8 cellular contexts compared by ENCODE assay signal in the genomic region with DNA sequence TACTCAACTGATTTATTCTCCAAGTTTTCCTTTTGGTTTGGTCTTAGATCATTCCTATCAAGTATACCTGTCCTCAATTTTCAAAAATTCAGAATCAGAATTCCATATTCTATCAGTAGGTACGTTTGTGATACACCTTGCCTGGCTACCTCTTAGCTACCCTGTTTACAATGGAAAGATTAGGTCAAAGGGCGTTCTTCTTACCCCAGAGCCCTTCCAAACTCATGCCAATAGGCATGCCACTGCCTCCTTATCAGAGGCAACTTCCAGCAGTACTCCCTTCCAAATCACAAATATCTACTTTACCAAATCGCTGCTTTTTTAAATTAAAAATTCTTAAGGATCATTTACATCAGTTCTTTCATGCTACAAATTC. TPM values are rescaled to one million over a fixed set of nuclear protein-coding genes. Genes with fewer than 3 reads are reported as not detected.
A peak's percentile ranks its signal among the peaks of the same experiment; 100 is the strongest.
DNase-seq lines count a peak whose midpoint lies in the region; ATAC-seq and TF ChIP-seq lines count a peak whose summit lies in the region.

No MANE protein-coding gene starts in this region.

- CTCF ChIA-PET in activated CD4-positive, alpha-beta memory T cell treated with anti-CD3 and anti-CD28 coated beads, Interleukin-2, amount 10 ng/mL, durations not matched to agents 7 days and 5 days (lab: Charles Lee): no interaction called here

- H3K4me2 ChIP-seq in smooth muscle cell: peak overlapping the region; percentile 83

- H4K20me1 ChIP-seq in smooth muscle cell (ENCODE audit: low read depth): peaks cover 33% of the 10 kb centered on the region

- DNase-seq in HFF-Myc (ENCODE audit: extremely low read depth, low read depth) (no peak), smooth muscle cell (lab: John Stamatoyannopoulos, UW; ENCODE audit: unreplicated experiment) (no peak), RKO (ENCODE audit: low spot score) (no peak), kidney glomerular epithelial cell (lab: John Stamatoyannopoulos, UW) (no peak)
- DNase-seq in activated CD4-positive, alpha-beta memory T cell treated with anti-CD3 and anti-CD28 coated beads, Interleukin-2, amount 10 ng/mL, durations not matched to agents 7 days and 5 days: no peak
- no peak for DNase-seq in stimulated activated CD4-positive, alpha-beta T cell treated with anti-CD3 and anti-CD28 coated beads, Interleukin-2, amount 100 ng/mL, for 24 hours

- H2AFZ ChIP-seq in smooth muscle cell (ENCODE audit: low read depth): no peak overlapping the region

- peaks cover 55% of the 10 kb centered on the region for H3K79me2 ChIP-seq in smooth muscle cell (ENCODE audit: low read depth)

- H3K27ac ChIP-seq in smooth muscle cell (ENCODE audit: low read depth): peak overlapping the region; percentile 100

- peaks cover 12% of the 10 kb centered on the region for H3K4me1 ChIP-seq in smooth muscle cell (ENCODE audit: low read depth)

- 36% methylated on average over 3 of the region's 3 CpGs for WGBS in smooth muscle cell (ENCODE audit: low lambda C conversion rate)

- H3K27me3 ChIP-seq in smooth muscle cell (ENCODE audit: low read depth): no peaks in the 10 kb centered on the region

- no peaks in the 10 kb centered on the region for H3K9me3 ChIP-seq in smooth muscle cell (replicated peaks; ENCODE audit: low read depth)

- no peaks in the 10 kb centered on the region for H3K27me3 Mint-ChIP-seq in activated CD4-positive, alpha-beta memory T cell treated with anti-CD3 and anti-CD28 coated beads, Interleukin-2, amount 10 ng/mL, durations not matched to agents 7 days and 5 days

- H3K36me3 ChIP-seq in smooth muscle cell (ENCODE audit: low read depth): peaks cover 9% of the 10 kb centered on the region

- ATAC-seq in GM21576 (IDR thresholded peaks at IDR 0.05; ENCODE audit: unreplicated experiment): no peak

- peak overlapping the region; percentile 81 for H3K4me3 ChIP-seq in HFF-Myc (replicated peaks; ENCODE audit: low read depth, low read length)
- H3K4me3 ChIP-seq in iPS-11a (ENCODE audit: low read depth, low read length): peak overlapping the region; percentile 36
- peak overlapping the region; percentile 97 for H3K4me3 ChIP-seq in smooth muscle cell

- peaks cover 7% of the 10 kb centered on the region for H3F3A ChIP-seq in smooth muscle cell (ENCODE audit: low read depth)

- POLR2A ChIA-PET in activated CD4-positive, alpha-beta memory T cell treated with anti-CD3 and anti-CD28 coated beads, Interleukin-2, amount 10 ng/mL, durations not matched to agents 7 days and 5 days (lab: Charles Lee): interaction anchor here (1.5 to 3.1 kb wide), 4 partner anchors 9 to 134 kb away, joined by 5 to 64 read pairs (median 10); partner anchors contain the start of gene OSBP

- H3K4me1 Mint-ChIP-seq in activated CD4-positive, alpha-beta memory T cell treated with anti-CD3 and anti-CD28 coated beads, Interleukin-2, amount 10 ng/mL, durations not matched to agents 7 days and 5 days: peaks cover 49% of the 10 kb centered on the region

- peak overlapping the region; percentile 92 for H3K4me3 Mint-ChIP-seq in activated CD4-positive, alpha-beta memory T cell treated with anti-CD3 and anti-CD28 coated beads, Interleukin-2, amount 10 ng/mL, durations not matched to agents 7 days and 5 days

- peak overlapping the region; percentile 95 for H3K9ac ChIP-seq in smooth muscle cell (ENCODE audit: low read depth)

- no peaks in the 10 kb centered on the region for H3K9me3 Mint-ChIP-seq in activated CD4-positive, alpha-beta memory T cell treated with anti-CD3 and anti-CD28 coated beads, Interleukin-2, amount 10 ng/mL, durations not matched to agents 7 days and 5 days

- TF ChIP-seq CTCF in HFF-Myc (IDR thresholded peaks at IDR 0.05; ENCODE audit: low read depth, low read length, missing control alignments) (no peak), smooth muscle cell (IDR thresholded peaks at IDR 0.05; ENCODE audit: borderline replicate concordance, insufficient read depth, poor library complexity, severe bottlenecking) (no peak)

- H3K36me3 Mint-ChIP-seq in activated CD4-positive, alpha-beta memory T cell treated with anti-CD3 and anti-CD28 coated beads, Interleukin-2, amount 10 ng/mL, durations not matched to agents 7 days and 5 days (ENCODE audit: low read depth): peaks cover 42% of the 10 kb centered on the region

- H3K27ac Mint-ChIP-seq in activated CD4-positive, alpha-beta memory T cell treated with anti-CD3 and anti-CD28 coated beads, Interleukin-2, amount 10 ng/mL, durations not matched to agents 7 days and 5 days: peak overlapping the region; percentile 94

RNA-seq across cellular contexts. Expression of gene PATL1, which starts 1.0 kb away (rescaled TPM):
- 10 to 100 TPM; 56.4 to 56.8 TPM for total RNA-seq in activated CD4-positive, alpha-beta memory T cell treated with anti-CD3 and anti-CD28 coated beads, Interleukin-2, amount 10 ng/mL, durations not matched to agents 7 days and 5 days
- total RNA-seq in smooth muscle cell: 18.0 and 35.2 TPM in 2 replicates
- 16.3 and 16.5 TPM in 2 replicates for polyA plus RNA-seq in smooth muscle cell

RNA-seq across cellular contexts. Expression of gene OR10V1, which starts 45.8 kb away (rescaled TPM):
- not detected for total RNA-seq in activated CD4-positive, alpha-beta memory T cell treated with anti-CD3 and anti-CD28 coated beads, Interleukin-2, amount 10 ng/mL, durations not matched to agents 7 days and 5 days
- total RNA-seq in smooth muscle cell: not detected in 2 replicates
- polyA plus RNA-seq in smooth muscle cell: not detected in 2 replicates

RNA-seq across cellular contexts. Expression of gene OSBP, which starts 52.2 kb away (rescaled TPM):
- total RNA-seq in activated CD4-positive, alpha-beta memory T cell treated with anti-CD3 and anti-CD28 coated beads, Interleukin-2, amount 10 ng/mL, durations not matched to agents 7 days and 5 days: 10 to 100 TPM; 40.4 to 41.5 TPM
- total RNA-seq in smooth muscle cell: 40.0 and 47.2 TPM in 2 replicates
- 32.0 and 35.9 TPM in 2 replicates for polyA plus RNA-seq in smooth muscle cell

Comparison
In these comparisons a context has a peak if more than half of its experiments do, and no peak if none do; other contexts are left out.
1. H3K4me3 ChIP-seq: peak in every context shown above with its lines; median percentile 97 in smooth muscle cell; 81 in HFF-Myc; 36 in iPS-11a.